In the genomic region with DNA sequence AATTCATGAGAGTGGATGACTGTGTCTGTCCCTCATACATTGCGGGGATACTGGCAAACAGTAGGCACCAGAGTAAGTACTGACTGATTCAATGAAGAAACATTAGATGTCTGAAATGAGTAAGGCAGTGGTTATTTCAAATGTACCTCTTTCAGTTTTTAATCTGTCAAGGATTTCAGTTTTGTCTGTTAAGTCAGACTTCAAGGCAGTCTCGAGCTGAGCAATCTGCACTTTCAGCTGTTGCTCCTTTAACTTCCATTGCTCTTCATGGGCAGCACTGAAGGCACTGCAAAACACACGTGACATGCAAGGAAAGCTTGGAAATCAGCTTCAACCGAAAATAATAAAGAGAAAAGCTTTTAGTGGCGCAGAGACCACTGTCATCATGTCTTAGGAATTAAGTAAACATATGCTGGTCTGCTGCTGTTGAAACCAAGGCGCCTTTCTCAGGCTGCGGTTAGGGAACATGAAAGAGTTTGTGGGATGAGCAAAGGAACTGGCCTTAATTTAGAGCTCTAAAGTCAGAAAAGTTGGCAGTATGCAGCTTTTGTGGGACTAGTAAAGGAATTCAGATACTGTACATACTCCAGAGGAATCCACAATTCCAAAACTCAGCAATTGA, we compare ENCODE assay signal across 10 cellular contexts. TPM values are rescaled to one million over a fixed set of nuclear protein-coding genes. Genes with fewer than 3 reads are reported as not detected.
DNase-seq lines count a peak whose midpoint lies in the region; ATAC-seq and TF ChIP-seq lines count a peak whose summit lies in the region.
"Had no signal": no experiment of that assay in that cellular context is flagged by ENCODE, and none has a peak within 500 bp of the region (broad histone marks: within the 10 kb centered on the region; RNA-seq: fewer than 3 reads in every experiment).

No MANE protein-coding gene starts in this region.

- H3K27me3 Mint-ChIP-seq in activated T-cell treated with anti-CD3 and anti-CD28 coated beads, Interleukin-2, amount 50 U/mL, for 4 hours (ENCODE audit: low read depth): no peaks in the 10 kb centered on the region
- no peaks in the 10 kb centered on the region for H3K27me3 Mint-ChIP-seq in nephron progenitor cell (ENCODE audit: low read depth, poor library complexity)

- TF ChIP-seq CTCF in GM10266 (IDR thresholded peaks at IDR 0.05; ENCODE audit: control insufficient read depth, insufficient read depth, low read depth, missing control alignments) (no peak), nephron progenitor cell (IDR thresholded peaks at IDR 0.05) (no peak)

- H3K4me1 Mint-ChIP-seq in activated T-cell treated with anti-CD3 and anti-CD28 coated beads, Interleukin-2, amount 50 U/mL, for 4 hours (ENCODE audit: low read depth): peaks cover 7% of the 10 kb centered on the region
- no peaks in the 10 kb centered on the region for H3K4me1 Mint-ChIP-seq in nephron progenitor cell

- H3K27ac Mint-ChIP-seq in nephron progenitor cell: peak overlapping the region; percentile 23

- peak; percentile 77 for ATAC-seq in GM21723 (IDR thresholded peaks at IDR 0.05; ENCODE audit: unreplicated experiment)
- peak; percentile 96 to 98 for ATAC-seq in activated T-cell treated with anti-CD3 and anti-CD28 coated beads, Interleukin-2, amount 50 U/mL, for 4 hours
- ATAC-seq in esophagus mucosa: no peak

- H3K36me3 Mint-ChIP-seq in activated T-cell treated with anti-CD3 and anti-CD28 coated beads, Interleukin-2, amount 50 U/mL, for 4 hours (ENCODE audit: insufficient read depth): peaks cover 3% of the 10 kb centered on the region
- H3K36me3 Mint-ChIP-seq in nephron progenitor cell (ENCODE audit: low read depth): no peaks in the 10 kb centered on the region

- H3K9me3 Mint-ChIP-seq in activated T-cell treated with anti-CD3 and anti-CD28 coated beads, Interleukin-2, amount 50 U/mL, for 4 hours: no peaks in the 10 kb centered on the region
- no peaks in the 10 kb centered on the region for H3K9me3 Mint-ChIP-seq in nephron progenitor cell

- DNase-seq in GM10266 (ENCODE audit: extremely low spot score) (peak; percentile 12), nephron progenitor cell (no peak), NCI-H146 (lab: John Stamatoyannopoulos, UW) (no peak), dermis blood vessel endothelial cell (no peak)
- DNase-seq in activated T-cell treated with anti-CD3 and anti-CD28 coated beads, Interleukin-2, amount 50 U/mL, for 4 hours: no peak
- no peak for DNase-seq in effector CD8-positive, alpha-beta T cell (lab: John Stamatoyannopoulos, UW)
- DNase-seq: central memory CD4-positive, alpha-beta T cell; mammary epithelial cell had no signal

- no peak overlapping the region for H3K4me3 Mint-ChIP-seq in activated T-cell treated with anti-CD3 and anti-CD28 coated beads, Interleukin-2, amount 50 U/mL, for 4 hours
- H3K4me3 Mint-ChIP-seq in nephron progenitor cell: no peak overlapping the region

RNA-seq across cellular contexts. Expression of a gene that starts 38.8 kb away (rescaled TPM):
- total RNA-seq in activated T-cell treated with anti-CD3 and anti-CD28 coated beads, Interleukin-2, amount 50 U/mL, for 4 hours: 1 to 10 TPM; 5.4 to 6.6 (median 5.9) TPM
- total RNA-seq in esophagus mucosa: 2.9 TPM
- total RNA-seq in dermis blood vessel endothelial cell: 6.7 and 7.0 TPM in 2 replicates

RNA-seq across cellular contexts. Expression of a gene that starts 39.1 kb away (rescaled TPM):
- total RNA-seq in activated T-cell treated with anti-CD3 and anti-CD28 coated beads, Interleukin-2, amount 50 U/mL, for 4 hours: 10 to 100 TPM; 41.3 to 47.8 (median 43.1) TPM
- total RNA-seq in esophagus mucosa (33.3 TPM), dermis blood vessel endothelial cell (62.6 and 113 TPM in 2 replicates)
